Comparison of ENCODE assay signal across 8 cellular contexts in genomic region chr11:77411717-77412441, GRCh38.
A peak's percentile ranks its signal among the peaks of the same experiment; 100 is the strongest.
DNase-seq lines count a peak whose midpoint lies in the region; ATAC-seq and TF ChIP-seq lines count a peak whose summit lies in the region.

No MANE protein-coding gene starts in this region.

- peak overlapping the region; percentile 87 for H3K27ac Mint-ChIP-seq in activated CD8-positive, alpha-beta memory T cell treated with anti-CD3 and anti-CD28 coated beads, Interleukin-2, amount 10 ng/mL, durations not matched to agents 7 days and 5 days
- H3K27ac Mint-ChIP-seq in mesothelial cell of epicardium = peak overlapping the region; percentile 85

- peaks cover 39% of the 10 kb centered on the region for H3K4me1 Mint-ChIP-seq in activated CD8-positive, alpha-beta memory T cell treated with anti-CD3 and anti-CD28 coated beads, Interleukin-2, amount 10 ng/mL, durations not matched to agents 7 days and 5 days
- H3K4me1 Mint-ChIP-seq in mesothelial cell of epicardium = peaks cover 34% of the 10 kb centered on the region

- H3K4me1 ChIP-seq in endocrine pancreas (ENCODE audit: control insufficient read depth, insufficient read depth, low read length) = no peaks in the 10 kb centered on the region

- no peaks in the 10 kb centered on the region for H3K9me3 ChIP-seq in endocrine pancreas (ENCODE audit: control insufficient read depth, low read length)

- DNase-seq in SIG-M5 treated with dmso at 0.1 percent for 504 hours (lab: John Stamatoyannopoulos, UW; ENCODE audit: unreplicated experiment) = peak; percentile 78
- DNase-seq in SIG-M5 (lab: John Stamatoyannopoulos, UW) = no peak
- DNase-seq in NCI-H510A treated with DMSO at 0.1 percent for 48 hours (lab: John Stamatoyannopoulos, UW) = peak; percentile 48
- DNase-seq in activated CD8-positive, alpha-beta memory T cell treated with anti-CD3 and anti-CD28 coated beads, Interleukin-2, amount 10 ng/mL, durations not matched to agents 7 days and 5 days = peak; percentile 88
- peak; percentile 53 to 82 for DNase-seq in mesothelial cell of epicardium (ENCODE audit: low spot score in 2 of 2, unreplicated experiment in 2 of 2)
- peak; percentile 45 for DNase-seq in stimulated activated CD8-positive, alpha-beta memory T cell treated with anti-CD3 and anti-CD28 coated beads, Interleukin-15, amount 100 ng/mL, for 24 hours (ENCODE audit: low read depth)

- H3K27me3 Mint-ChIP-seq in activated CD8-positive, alpha-beta memory T cell treated with anti-CD3 and anti-CD28 coated beads, Interleukin-2, amount 10 ng/mL, durations not matched to agents 7 days and 5 days = no peaks in the 10 kb centered on the region
- H3K27me3 Mint-ChIP-seq in mesothelial cell of epicardium (ENCODE audit: low read depth) = no peaks in the 10 kb centered on the region

- peak overlapping the region; percentile 91 for H3K4me3 Mint-ChIP-seq in activated CD8-positive, alpha-beta memory T cell treated with anti-CD3 and anti-CD28 coated beads, Interleukin-2, amount 10 ng/mL, durations not matched to agents 7 days and 5 days
- peak overlapping the region; percentile 77 for H3K4me3 Mint-ChIP-seq in mesothelial cell of epicardium

- peak; percentile 92 for ATAC-seq in HG03039 (IDR thresholded peaks at IDR 0.05; ENCODE audit: unreplicated experiment)
- peak; percentile 97 for ATAC-seq in activated CD8-positive, alpha-beta memory T cell treated with anti-CD3 and anti-CD28 coated beads, Interleukin-2, amount 10 ng/mL, durations not matched to agents 7 days and 5 days

- peaks cover 18% of the 10 kb centered on the region for H3K36me3 Mint-ChIP-seq in activated CD8-positive, alpha-beta memory T cell treated with anti-CD3 and anti-CD28 coated beads, Interleukin-2, amount 10 ng/mL, durations not matched to agents 7 days and 5 days
- no peaks in the 10 kb centered on the region for H3K36me3 Mint-ChIP-seq in mesothelial cell of epicardium

- peak overlapping the region; percentile 66 for H3K4me3 ChIP-seq in endocrine pancreas (ENCODE audit: control insufficient read depth, insufficient read depth, low read length)

- peak overlapping the region; percentile 34 for H3K9ac ChIP-seq in endocrine pancreas (ENCODE audit: control insufficient read depth, insufficient read depth, low read length)

- CTCF ChIA-PET in activated CD8-positive, alpha-beta memory T cell treated with anti-CD3 and anti-CD28 coated beads, Interleukin-2, amount 10 ng/mL, durations not matched to agents 7 days and 5 days (lab: Charles Lee) = interaction anchor here (0.6 to 2.2 kb wide), 13 partner anchors 9 to 365 kb away, joined by 3 to 11 read pairs (median 5); no protein-coding TSS in a partner anchor

- TF ChIP-seq CTCF in mesothelial cell of epicardium (IDR thresholded peaks at IDR 0.05; ENCODE audit: unreplicated experiment) = no peak

- no peaks in the 10 kb centered on the region for H3K9me3 Mint-ChIP-seq in activated CD8-positive, alpha-beta memory T cell treated with anti-CD3 and anti-CD28 coated beads, Interleukin-2, amount 10 ng/mL, durations not matched to agents 7 days and 5 days (ENCODE audit: low read depth)
- H3K9me3 Mint-ChIP-seq in mesothelial cell of epicardium = no peaks in the 10 kb centered on the region

- H3K27me3 ChIP-seq in endocrine pancreas (ENCODE audit: control insufficient read depth, insufficient read depth, low read length) = no peaks in the 10 kb centered on the region

- H3K36me3 ChIP-seq in endocrine pancreas (ENCODE audit: control insufficient read depth, insufficient read depth, low read length) = no peaks in the 10 kb centered on the region
